Comparison of ENCODE assay signal across 1 cellular context in genomic region chr9:126804696-126805545, GRCh38.
TF ChIP-seq lines count a peak whose summit lies in the region.

Gene ZBTB43, plus strand, starts transcription at chr9:126805040. Its CDS starts 27,470 bp downstream, at chr9:126832510.

TF ChIP-seq in HepG2, 621 proteins besides CTCF, POLR2A, EP300 and RAD21 (continued from another document and continues in another):
- TF ChIP-seq ZNF777 (CRISPR knock-in tag; IDR thresholded peaks at IDR 0.05) (0 out of 2 replicates have a peak, but pooled peaks have one; percentile 38), AGO1 (IDR thresholded peaks at IDR 0.05; ENCODE audit: low read depth, low read length, poor library complexity, severe bottlenecking) (peak; percentile 34), XBP1 (CRISPR knock-in tag; IDR thresholded peaks at IDR 0.05) (0 out of 2 replicates have a peak, but pooled peaks have one; percentile 2), TCF12 (IDR thresholded peaks at IDR 0.05) (no peak), TCF12 (CRISPR knock-in tag; IDR thresholded peaks at IDR 0.05) (peak; percentile 64), ZNF501 (CRISPR knock-in tag; IDR thresholded peaks at IDR 0.05) (no peak; the same call in 1 of the 2 replicates), RCOR2 (CRISPR knock-in tag; IDR thresholded peaks at IDR 0.05) (no peak; the same call in 1 of the 2 replicates), BORCS8-MEF2B (CRISPR knock-in tag; IDR thresholded peaks at IDR 0.05) (peak; percentile 79), THAP7 (CRISPR knock-in tag; IDR thresholded peaks at IDR 0.05) (0 out of 2 replicates have a peak, but pooled peaks have one; percentile 19), MTF1 (CRISPR knock-in tag; IDR thresholded peaks at IDR 0.05) (no peak), HCFC1 (IDR thresholded peaks at IDR 0.05; ENCODE audit: low read depth, low read length) (peak; percentile 59), ZNF543 (CRISPR knock-in tag; IDR thresholded peaks at IDR 0.05) (no peak), ZNF33B (CRISPR knock-in tag; IDR thresholded peaks at IDR 0.05) (peak; percentile 54; the same call in 1 of the 2 replicates), ZNF878 (CRISPR knock-in tag; IDR thresholded peaks at IDR 0.05) (no peak), ZNF33A (CRISPR knock-in tag; IDR thresholded peaks at IDR 0.05; ENCODE audit: borderline replicate concordance) (peak; percentile 21; the same call in 1 of the 2 replicates), SATB2 (CRISPR knock-in tag; IDR thresholded peaks at IDR 0.05) (0 out of 2 replicates have a peak, but pooled peaks have one; percentile 54), REL (CRISPR knock-in tag; conservative IDR thresholded peaks at IDR 0.05) (peak; percentile 55; the same call in 1 of the 2 replicates), ZSCAN29 (CRISPR knock-in tag; conservative IDR thresholded peaks at IDR 0.05) (no peak), ZNF414 (CRISPR knock-in tag; IDR thresholded peaks at IDR 0.05) (no peak; the same call in 1 of the 2 replicates), ZSCAN5A (CRISPR knock-in tag; IDR thresholded peaks at IDR 0.05; ENCODE audit: borderline replicate concordance) (peak; percentile 89), PREB (CRISPR knock-in tag; IDR thresholded peaks at IDR 0.05) (no peak), ZNF276 (CRISPR knock-in tag; IDR thresholded peaks at IDR 0.05; ENCODE audit: low read depth) (0 out of 2 replicates have a peak, but pooled peaks have one; percentile 13), FOXK1 (CRISPR knock-in tag; IDR thresholded peaks at IDR 0.05; ENCODE audit: borderline replicate concordance, low read depth) (peak; percentile 50; the same call in 1 of the 2 replicates), ZNF317 (CRISPR knock-in tag; IDR thresholded peaks at IDR 0.05) (peak; percentile 68; the same call in 1 of the 2 replicates), SCMH1 (CRISPR knock-in tag; IDR thresholded peaks at IDR 0.05; ENCODE audit: borderline replicate concordance) (no peak), ZFP36L2 (CRISPR knock-in tag; IDR thresholded peaks at IDR 0.05) (no peak), GMEB2 (CRISPR knock-in tag; IDR thresholded peaks at IDR 0.05; ENCODE audit: low read depth) (0 out of 2 replicates have a peak, but pooled peaks have one; percentile 43), RXRA (CRISPR knock-in tag; IDR thresholded peaks at IDR 0.05) (peak; percentile 31; the same call in 1 of the 2 replicates), FOXA3 (CRISPR knock-in tag; IDR thresholded peaks at IDR 0.05) (0 out of 2 replicates have a peak, but pooled peaks have one; percentile 10), ZNF234 (CRISPR knock-in tag; conservative IDR thresholded peaks at IDR 0.05) (no peak), ZNF142 (CRISPR knock-in tag; IDR thresholded peaks at IDR 0.05) (peak; percentile 28; the same call in 1 of the 2 replicates), ZNF850 (CRISPR knock-in tag; conservative IDR thresholded peaks at IDR 0.05) (no peak), MXD1 (CRISPR knock-in tag; IDR thresholded peaks at IDR 0.05) (peak; percentile 93), ZNF17 (CRISPR knock-in tag; IDR thresholded peaks at IDR 0.05) (0 out of 2 replicates have a peak, but pooled peaks have one; percentile 14), BRD4 (CRISPR knock-in tag; IDR thresholded peaks at IDR 0.05) (peak; percentile 39; the same call in 1 of the 2 replicates), CCDC6 (CRISPR knock-in tag; IDR thresholded peaks at IDR 0.05) (no peak), ZNF12 (CRISPR knock-in tag; IDR thresholded peaks at IDR 0.05) (no peak), ZNF235 (CRISPR knock-in tag; IDR thresholded peaks at IDR 0.05; ENCODE audit: borderline replicate concordance) (peak; percentile 95; the same call in 1 of the 2 replicates), E2F1 (CRISPR knock-in tag; IDR thresholded peaks at IDR 0.05) (0 out of 2 replicates have a peak, but pooled peaks have one; percentile 53), ADNP (CRISPR knock-in tag; IDR thresholded peaks at IDR 0.05) (peak; percentile 8; the same call in 1 of the 2 replicates), HMGA1 (CRISPR knock-in tag; conservative IDR thresholded peaks at IDR 0.05) (no peak), ZNF253 (CRISPR knock-in tag; IDR thresholded peaks at IDR 0.05; ENCODE audit: borderline replicate concordance) (peak; percentile 10; the same call in 1 of the 2 replicates), ZNF574 (CRISPR knock-in tag; IDR thresholded peaks at IDR 0.05) (peak; percentile 77), PAWR (CRISPR knock-in tag; IDR thresholded peaks at IDR 0.05; ENCODE audit: borderline replicate concordance) (no peak), AHR (CRISPR knock-in tag; IDR thresholded peaks at IDR 0.05) (no peak)
